In genomic region chr10:70379581-70380176, GRCh38 we compare ENCODE assay signal across 9 cellular contexts. TPM values are rescaled to one million over a fixed set of nuclear protein-coding genes. Genes with fewer than 3 reads are reported as not detected.
DNase-seq lines count a peak whose midpoint lies in the region; ATAC-seq and TF ChIP-seq lines count a peak whose summit lies in the region.
"Had no signal": no experiment of that assay in that cellular context is flagged by ENCODE, and none has a peak within 500 bp of the region (broad histone marks: within the 10 kb centered on the region; RNA-seq: fewer than 3 reads in every experiment).

No MANE protein-coding gene starts in this region.

- CTCF ChIA-PET in IMR-90 (lab: Yijun Ruan, JAX) (interaction anchor here (0.6 kb wide), 1 partner anchor 15 kb away, joined by 3 read pairs; no protein-coding TSS in a partner anchor), mammary epithelial cell (lab: Charles Lee; ENCODE audit: low non-redundant PET) (interaction anchor here (0.6 kb wide), 1 partner anchor 7 kb away, joined by 3 read pairs; no protein-coding TSS in a partner anchor)

- no peak overlapping the region; the same call in 1 of the 2 replicates for H3K4ac ChIP-seq in IMR-90 (ENCODE audit: low read depth, low read length)

- intact Hi-C loops in IMR-90 (cut with micrococcal nuclease) (no loop called here), mammary epithelial cell (cut with micrococcal nuclease) (loop anchor here (10.0 kb wide), 2 partner anchors 165 to 575 kb away; partner anchors contain the start of gene COL13A1)

- H4K91ac ChIP-seq in IMR-90 (ENCODE audit: insufficient read depth, low read depth, low read length), result no peak overlapping the region

- H4K8ac ChIP-seq in IMR-90 (ENCODE audit: low read depth in 2 of 2, low read length in 2 of 2), result no peak overlapping the region

- DNase-seq in ELR (ENCODE audit: low read depth), result peak; percentile 19
- no peak for DNase-seq in IMR-90
- DNase-seq in mammary epithelial cell, result no peak
- peak; percentile 48 for DNase-seq in neural progenitor cell (ENCODE audit: low spot score)
- DNase-seq in Ammon's horn (ENCODE audit: low spot score), result no peak
- DNase-seq: stimulated activated naive B cell treated with anti-CD40 and anti-IgM and Interleukin-4, amounts not matched to agents 10 μg/mL and 1 μg/mL and 100 μg/mL, for 72 hours had no signal

- peak; percentile 42 for TF ChIP-seq CTCF in IMR-90 (conservative IDR thresholded peaks at IDR 0.05; ENCODE audit: low read depth, low read length)
- TF ChIP-seq CTCF in mammary epithelial cell (conservative IDR thresholded peaks at IDR 0.05 in 1 of 2, IDR thresholded peaks at IDR 0.05 in 1 of 2; ENCODE audit: extremely low read depth in 1 of 2, insufficient read depth in 1 of 2, low read depth in 1 of 2, low read length in 2 of 2), result peak; percentile 58 to 69
- TF ChIP-seq CTCF in neural progenitor cell (IDR thresholded peaks at IDR 0.05), result peak; percentile 62

- H3K36me3 Mint-ChIP-seq in neural progenitor cell, result peaks cover 9% of the 10 kb centered on the region

- H2AFZ ChIP-seq in IMR-90 (replicated peaks; ENCODE audit: low read length, poor library complexity) (peak overlapping the region; percentile 37), mammary epithelial cell (ENCODE audit: low read depth, low read length) (no peak overlapping the region), neural progenitor cell (replicated peaks) (no peak overlapping the region)

- peaks cover 20% of the 10 kb centered on the region for H3K4me1 ChIP-seq in IMR-90 (ENCODE audit: control insufficient read depth, insufficient read depth, low read length)
- H3K4me1 ChIP-seq in mammary epithelial cell (ENCODE audit: insufficient read depth, low read length), result peaks cover 28% of the 10 kb centered on the region
- peaks cover 14% of the 10 kb centered on the region for H3K4me1 ChIP-seq in neural progenitor cell

- H3K9me1 ChIP-seq in IMR-90 (ENCODE audit: insufficient read depth, low read length), result peaks cover 27% of the 10 kb centered on the region

- peaks cover 27% of the 10 kb centered on the region for H3F3A ChIP-seq in neural progenitor cell (ENCODE audit: low read depth)

- in situ Hi-C loops in IMR-90 (cut with MboI; ENCODE audit: low sequenced_read_pairs) (no loop called here), mammary epithelial cell (cut with MboI; ENCODE audit: low sequenced_read_pairs in 2 of 2) (no loop called here)

- no peak overlapping the region for H3K23ac ChIP-seq in IMR-90 (ENCODE audit: low read depth, low read length)

- H3K4me1 Mint-ChIP-seq in neural progenitor cell, result peaks cover 16% of the 10 kb centered on the region
- H3K4me1 Mint-ChIP-seq: activated naive CD4-positive, alpha-beta T cell treated with anti-CD3 and anti-CD28 coated beads, Interleukin-2, amount 50 U/mL, for 24 hours had no signal

- no peak overlapping the region for H2BK120ac ChIP-seq in IMR-90 (ENCODE audit: low read depth, low read length)

- H3K9me3 Mint-ChIP-seq in neural progenitor cell, result peaks cover 4% of the 10 kb centered on the region
- H3K9me3 Mint-ChIP-seq: activated naive CD4-positive, alpha-beta T cell treated with anti-CD3 and anti-CD28 coated beads, Interleukin-2, amount 50 U/mL, for 24 hours had no signal

- no peak overlapping the region for H2BK5ac ChIP-seq in IMR-90 (ENCODE audit: low read depth, low read length, poor library complexity, severe bottlenecking)

- dilution Hi-C loops in IMR-90 (cut with HindIII; ENCODE audit: low sequenced_read_pairs, unreplicated experiment) (no loop called here), mammary epithelial cell (cut with HindIII; ENCODE audit: low sequenced_read_pairs) (loop anchor here (10.0 kb wide), 1 partner anchor 235 kb away; the partner anchor contains the start of gene TYSND1)

- H4K5ac ChIP-seq in IMR-90 (ENCODE audit: low read depth, low read length), result no peak overlapping the region

- H3K27me3 ChIP-seq in IMR-90 (ENCODE audit: control insufficient read depth, insufficient read depth, low read length), result no peaks in the 10 kb centered on the region
- no peaks in the 10 kb centered on the region for H3K27me3 ChIP-seq in mammary epithelial cell (ENCODE audit: insufficient read depth, low read length)
- peaks cover 16% of the 10 kb centered on the region for H3K27me3 ChIP-seq in neural progenitor cell

- TF ChIP-seq POLR2A in IMR-90 (IDR thresholded peaks at IDR 0.05; ENCODE audit: low read depth, low read length), result no peak

- BruUV-seq in IMR-90 (replicated peaks; lab: Mats Ljungman, UMichigan), result no TSS peak
- no TSS peak for BruUV-seq in mammary epithelial cell (replicated peaks; lab: Mats Ljungman, UMichigan)

- no peak overlapping the region for H3K4me3 ChIP-seq in IMR-90 (ENCODE audit: insufficient read depth, low read depth, low read length)
- no peak overlapping the region for H3K4me3 ChIP-seq in mammary epithelial cell (replicated peaks in 1 of 3; ENCODE audit: insufficient read depth in 1 of 3, low read depth in 2 of 3, low read length in 3 of 3)
- no peak overlapping the region for H3K4me3 ChIP-seq in neural progenitor cell

- no peak overlapping the region for H3K18ac ChIP-seq in IMR-90 (ENCODE audit: low read depth, low read length)

- POLR2A ChIA-PET in IMR-90 (lab: Charles Lee; ENCODE audit: unreplicated experiment), result no interaction called here

- H3K27ac Mint-ChIP-seq in neural progenitor cell, result no peak overlapping the region
- H3K27ac Mint-ChIP-seq: activated naive CD4-positive, alpha-beta T cell treated with anti-CD3 and anti-CD28 coated beads, Interleukin-2, amount 50 U/mL, for 24 hours; stimulated activated naive B cell treated with anti-CD40 and anti-IgM and Interleukin-4, amounts not matched to agents 10 μg/mL and 1 μg/mL and 100 μg/mL, for 72 hours had no signal

- H3K9ac ChIP-seq in IMR-90 (ENCODE audit: low read depth, low read length), result no peak overlapping the region
- H3K9ac ChIP-seq in mammary epithelial cell (ENCODE audit: insufficient read depth, low read length), result no peak overlapping the region
- H3K9ac ChIP-seq in neural progenitor cell, result no peak overlapping the region

- peaks cover 0 to 32% of the 10 kb centered on the region in 2 experiments; a peak in 2 of 4 replicates for H3K79me1 ChIP-seq in IMR-90 (ENCODE audit: low read depth in 1 of 2, low read length in 2 of 2)

- no peak overlapping the region for H3K4me3 Mint-ChIP-seq in neural progenitor cell
- H3K4me3 Mint-ChIP-seq: stimulated activated naive B cell treated with anti-CD40 and anti-IgM and Interleukin-4, amounts not matched to agents 10 μg/mL and 1 μg/mL and 100 μg/mL, for 72 hours had no signal

- H3K27ac ChIP-seq in IMR-90 (ENCODE audit: insufficient read depth, low read length) (no peak overlapping the region), mammary epithelial cell (ENCODE audit: insufficient read depth, low read depth, low read length) (no peak overlapping the region), neural progenitor cell (no peak overlapping the region)

- H3K4me2 ChIP-seq in IMR-90 (ENCODE audit: low read depth, low read length), result no peak overlapping the region
- no peak overlapping the region for H3K4me2 ChIP-seq in mammary epithelial cell (ENCODE audit: insufficient read depth, low read depth, low read length)
- H3K4me2 ChIP-seq in neural progenitor cell, result no peak overlapping the region

- 0 out of 2 replicates have a peak overlapping the region, but pooled peaks have one; percentile 16 for H2BK20ac ChIP-seq in IMR-90 (ENCODE audit: low read depth, low read length)

- H2BK15ac ChIP-seq in IMR-90 (ENCODE audit: low read depth, low read length), result peak overlapping the region; percentile 54; the same call in 1 of the 3 replicates

- H4K20me1 ChIP-seq in IMR-90 (ENCODE audit: insufficient read depth, low read length) (peaks cover 3% of the 10 kb centered on the region; the same call in 1 of the 2 replicates), mammary epithelial cell (ENCODE audit: insufficient read depth, low read length) (no peaks in the 10 kb centered on the region), neural progenitor cell (ENCODE audit: low read depth) (peaks cover 64% of the 10 kb centered on the region)

- peak; percentile 42 for TF ChIP-seq RAD21 in IMR-90 (IDR thresholded peaks at IDR 0.05; ENCODE audit: low read length)

- peaks cover 2% of the 10 kb centered on the region; the same call in 1 of the 2 replicates for H3K9me3 ChIP-seq in IMR-90 (ENCODE audit: control insufficient read depth, insufficient read depth, low read length)
- H3K9me3 ChIP-seq in mammary epithelial cell (replicated peaks; ENCODE audit: insufficient read depth, low read length), result peaks cover 4% of the 10 kb centered on the region
- no peaks in the 10 kb centered on the region for H3K9me3 ChIP-seq in neural progenitor cell (ENCODE audit: low read depth)

- ATAC-seq in IMR-90 (ENCODE audit: low read depth) (no peak), GM19328 (IDR thresholded peaks at IDR 0.05; ENCODE audit: unreplicated experiment) (no peak), HG03108 (IDR thresholded peaks at IDR 0.05; ENCODE audit: unreplicated experiment) (no peak)
- ATAC-seq: stimulated activated naive B cell treated with anti-CD40 and anti-IgM and Interleukin-4, amounts not matched to agents 10 μg/mL and 1 μg/mL and 100 μg/mL, for 72 hours had no signal

- peak overlapping the region; percentile 55 for H2AK5ac ChIP-seq in IMR-90 (ENCODE audit: low read depth, low read length)

- H2AK9ac ChIP-seq in IMR-90 (replicated peaks; ENCODE audit: low read depth, low read length, poor library complexity), result no peak overlapping the region

- no peak overlapping the region for H3K14ac ChIP-seq in IMR-90 (replicated peaks; ENCODE audit: low read depth, low read length)

- no peaks in the 10 kb centered on the region for H3K36me3 ChIP-seq in IMR-90 (ENCODE audit: control insufficient read depth, insufficient read depth, low read length)
- no peaks in the 10 kb centered on the region for H3K36me3 ChIP-seq in mammary epithelial cell (ENCODE audit: insufficient read depth, low read length)
- no peaks in the 10 kb centered on the region for H3K36me3 ChIP-seq in neural progenitor cell

- WGBS in IMR-90 (ENCODE audit: extremely low coverage in 2 of 2, insufficient read length in 1 of 2), 2 experiments, result 88% methylated on average over 4 of the region's 14 CpGs; no CpG with 5 or more reads in 1 of the 2 experiments
- 97% methylated on average over 7 of the region's 14 CpGs for WGBS in mammary epithelial cell (ENCODE audit: low coverage, missing lambda C conversion rate)

- no peaks in the 10 kb centered on the region for H3K79me2 ChIP-seq in mammary epithelial cell (ENCODE audit: insufficient read depth, low read length)
- H3K79me2 ChIP-seq in neural progenitor cell (ENCODE audit: low read depth), result peaks cover 26% of the 10 kb centered on the region

- H3K27me3 Mint-ChIP-seq in neural progenitor cell (ENCODE audit: insufficient read depth, low read depth), result peaks cover 5% of the 10 kb centered on the region
- H3K27me3 Mint-ChIP-seq: activated naive CD4-positive, alpha-beta T cell treated with anti-CD3 and anti-CD28 coated beads, Interleukin-2, amount 50 U/mL, for 24 hours had no signal

- no peak overlapping the region for H3K56ac ChIP-seq in IMR-90 (ENCODE audit: extremely low read depth, insufficient read depth, low read length)

RNA-seq across cellular contexts. Expression of gene LRRC20, which starts 2.7 kb away (rescaled TPM):
- 6.9 and 9.5 TPM in 2 replicates for total RNA-seq in IMR-90 (2012; rRNA removed)
- 11.5 and 12.4 TPM in 2 replicates for polyA plus RNA-seq in IMR-90 (2012; rRNA removed)
- polyA plus RNA-seq in IMR-90 (2012; cell fraction: cytosol; rRNA removed), result 8.1 and 15.0 TPM in 2 replicates
- 9.0 and 12.6 TPM in 2 replicates for polyA plus RNA-seq in IMR-90 (2012; cell fraction: nucleus; rRNA removed; ENCODE audit: low replicate concordance)
- total RNA-seq in mammary epithelial cell, result 1 to 10 TPM; 3.0 to 9.4 TPM
- 14.2 TPM for polyA plus RNA-seq in mammary epithelial cell
- 2.9 TPM for polyA minus RNA-seq in mammary epithelial cell
- 19.0 and 44.9 TPM in 2 replicates for total RNA-seq in neural progenitor cell (ENCODE audit: low replicate concordance)

RNA-seq across cellular contexts. Expression of gene EIF4EBP2, which starts 24.3 kb away (rescaled TPM):
- total RNA-seq in IMR-90 (2012; rRNA removed) (15.6 and 20.8 TPM in 2 replicates), mammary epithelial cell (10 to 100 TPM; 34.7 to 47.5 TPM), neural progenitor cell (ENCODE audit: low replicate concordance) (110 and 122 TPM in 2 replicates)
- polyA plus RNA-seq in IMR-90 (2012; rRNA removed) (10.4 and 13.7 TPM in 2 replicates), mammary epithelial cell (23.6 TPM)
- polyA plus RNA-seq in IMR-90 (2012; cell fraction: cytosol; rRNA removed), result 3.8 and 5.4 TPM in 2 replicates
- polyA plus RNA-seq in IMR-90 (2012; cell fraction: nucleus; rRNA removed; ENCODE audit: low replicate concordance), result 2.9 and 17.2 TPM in 2 replicates
- polyA minus RNA-seq in mammary epithelial cell, result 86.6 TPM

Comparison
In these comparisons a context has a peak if more than half of its experiments do, and no peak if none do; other contexts are left out.
1. DNase-seq: peak in ELR (single experiment) and neural progenitor cell (single experiment); none in IMR-90 (single experiment), mammary epithelial cell (single experiment) and Ammon's horn (single experiment).
2. Peak in every context shown above with its lines, with median percentiles within 50 percentile points of each other: CTCF ChIP-seq.